ENCODE assay signal across 28 cellular contexts in genomic region chr2:85823951-85824350, GRCh38.
"Had no signal": no experiment of that assay in that cellular context is flagged by ENCODE, and none has a peak within 500 bp of the region (broad histone marks: within the 10 kb centered on the region; RNA-seq: fewer than 3 reads in every experiment).

No MANE protein-coding gene starts in this region.

- H3K4me1 ChIP-seq: right lobe of liver, testis had no signal

- H3K27ac Mint-ChIP-seq: immature natural killer cell; mesothelial cell of epicardium; naive thymus-derived CD8-positive, alpha-beta T cell; nephron; neural progenitor cell; progenitor cell of endocrine pancreas; stimulated activated naive B cell treated with anti-CD40 and anti-IgM and Interleukin-4, amounts not matched to agents 10 μg/mL and 1 μg/mL and 100 μg/mL, for 72 hours had no signal

- H3K4me1 Mint-ChIP-seq: nephron had no signal

- H3K4me2 ChIP-seq: neural progenitor cell had no signal

- H3K4me3 ChIP-seq: heart left ventricle, left lung, lung, neural progenitor cell, ovary, right atrium auricular region, right lobe of liver, skin epidermis, stomach, testis, thyroid gland, transverse colon had no signal

- H3K9me3 ChIP-seq: heart left ventricle, left lung, neutrophil, ovary, right atrium auricular region, right lobe of liver, stomach, testis, thyroid gland, transverse colon had no signal

- H3K9me3 Mint-ChIP-seq: immature natural killer cell; naive thymus-derived CD8-positive, alpha-beta T cell; nephron; neural progenitor cell; stimulated activated naive B cell treated with anti-CD40 and anti-IgM and Interleukin-4, amounts not matched to agents 10 μg/mL and 1 μg/mL and 100 μg/mL, for 72 hours had no signal

- DNase-seq: heart left ventricle; hypothalamus; immature natural killer cell; kidney; left colon; left lung; naive thymus-derived CD8-positive, alpha-beta T cell; occipital lobe; ovary; right lobe of liver; stimulated activated CD4-positive, alpha-beta T cell treated with anti-CD3 and anti-CD28 coated beads, Interleukin-12 subunit alpha, Interleukin-12 subunit beta, amount 100 ng/mL, for 4 hours; stimulated activated CD4-positive, alpha-beta T cell treated with anti-CD3 and anti-CD28 coated beads, Interleukin-15, amount 100 ng/mL, for 24 hours; stimulated activated CD4-positive, alpha-beta T cell treated with anti-CD3 and anti-CD28 coated beads, Interleukin-2, amount 100 ng/mL, for 24 hours; stimulated activated CD4-positive, alpha-beta T cell treated with anti-CD3 and anti-CD28 coated beads, Interleukin-4, amount 100 ng/mL, for 1 hour; stimulated activated naive B cell treated with anti-CD40 and anti-IgM and Interleukin-4, amounts not matched to agents 10 μg/mL and 1 μg/mL and 100 μg/mL, for 72 hours; stimulated activated naive CD8-positive, alpha-beta T cell treated with anti-CD3 and anti-CD28 coated beads, Interleukin-15, Interleukin-2, amounts not matched to agents 100 U/mL and 50 U/mL, for 24 hours; stomach; testis; thyroid gland; transverse colon had no signal

- H3K4me3 Mint-ChIP-seq: immature natural killer cell; mesothelial cell of epicardium; naive thymus-derived CD8-positive, alpha-beta T cell; nephron; neural progenitor cell; stimulated activated naive B cell treated with anti-CD40 and anti-IgM and Interleukin-4, amounts not matched to agents 10 μg/mL and 1 μg/mL and 100 μg/mL, for 72 hours had no signal

- ATAC-seq: heart left ventricle; left colon; left lung; naive thymus-derived CD8-positive, alpha-beta T cell; right lobe of liver; stimulated activated naive B cell treated with anti-CD40 and anti-IgM and Interleukin-4, amounts not matched to agents 10 μg/mL and 1 μg/mL and 100 μg/mL, for 72 hours; stimulated activated naive CD8-positive, alpha-beta T cell treated with anti-CD3 and anti-CD28 coated beads, Interleukin-15, Interleukin-2, amounts not matched to agents 100 U/mL and 50 U/mL, for 24 hours had no signal

- H3K9ac ChIP-seq: neural progenitor cell had no signal

- H3K27me3 ChIP-seq: heart left ventricle, left lung, ovary, right atrium auricular region, right lobe of liver, testis, thyroid gland, transverse colon had no signal

- H3K27ac ChIP-seq: heart left ventricle, left lung, neural progenitor cell, neutrophil, ovary, right atrium auricular region, right lobe of liver, skin epidermis, stomach, testis, thyroid gland, transverse colon had no signal

- H3K36me3 ChIP-seq: heart left ventricle, left lung, neural progenitor cell, neutrophil, ovary, right atrium auricular region, right lobe of liver, stomach, thyroid gland, transverse colon had no signal

- H2AFZ ChIP-seq: neural progenitor cell had no signal
